In the genomic region with DNA sequence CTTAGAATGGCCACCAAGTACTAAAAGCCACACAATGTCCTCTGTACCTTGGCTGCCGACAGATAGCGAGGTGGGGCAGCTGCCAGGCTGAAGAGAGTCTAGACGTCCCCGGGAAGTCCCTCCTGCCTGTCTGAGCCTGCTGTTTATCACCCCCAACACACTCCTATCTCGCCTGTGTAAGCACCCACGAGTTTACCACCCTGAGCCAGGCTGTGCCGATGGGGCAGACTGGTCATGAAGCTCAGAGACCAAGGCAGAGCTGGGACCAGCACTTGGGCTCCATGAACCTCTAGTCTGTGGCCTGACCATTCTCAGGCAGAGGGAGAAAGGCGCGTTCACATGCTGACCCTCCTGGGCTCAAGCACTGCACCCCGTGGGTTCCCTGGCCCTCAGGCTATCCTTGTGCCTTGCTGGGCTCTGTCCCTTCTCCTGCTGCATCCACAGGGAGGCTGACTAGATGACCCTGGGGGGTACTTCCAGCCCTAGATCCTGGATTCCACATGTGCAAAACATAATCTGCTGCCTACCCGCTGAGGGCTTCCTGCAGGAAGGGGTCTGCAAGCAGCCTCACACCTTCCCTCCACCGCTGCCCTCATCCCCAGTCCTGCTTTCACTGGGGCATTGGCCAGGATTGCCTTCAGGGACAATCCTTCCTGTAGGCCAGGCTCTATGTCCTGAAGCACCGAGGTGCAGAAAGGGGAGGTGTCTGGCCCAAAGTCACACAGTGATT, we compare ENCODE assay signal across 13 cellular contexts. TPM values are rescaled to one million over a fixed set of nuclear protein-coding genes. Genes with fewer than 3 reads are reported as not detected.
A peak's percentile ranks its signal among the peaks of the same experiment; 100 is the strongest.
DNase-seq lines count a peak whose midpoint lies in the region; ATAC-seq and TF ChIP-seq lines count a peak whose summit lies in the region.
"Had no signal": no experiment of that assay in that cellular context is flagged by ENCODE, and none has a peak within 500 bp of the region (broad histone marks: within the 10 kb centered on the region; RNA-seq: fewer than 3 reads in every experiment).

No MANE protein-coding gene starts in this region.

- no peak overlapping the region for H3K27ac Mint-ChIP-seq in central memory CD8-positive, alpha-beta T cell (ENCODE audit: low read depth)
- H3K27ac Mint-ChIP-seq: activated naive CD8-positive, alpha-beta T cell treated with anti-CD3 and anti-CD28 coated beads, Interleukin-2, amount 10 ng/mL, durations not matched to agents 7 days and 5 days had no signal

- no peaks in the 10 kb centered on the region for H3F3A ChIP-seq in MM.1S (ENCODE audit: insufficient read depth, low read length)

- peak overlapping the region; percentile 84 for H3K4me2 ChIP-seq in MM.1S (ENCODE audit: low read depth, low read length)

- peak overlapping the region; percentile 54 for H3K4me3 ChIP-seq in MM.1S (ENCODE audit: low read length)
- no peak overlapping the region for H3K4me3 ChIP-seq in right atrium auricular region
- H3K4me3 ChIP-seq: coronary artery, GM23248, skin epidermis had no signal

- H3K9me2 ChIP-seq in MM.1S (replicated peaks; ENCODE audit: insufficient read depth, low read length) = no peaks in the 10 kb centered on the region

- H3K4me3 Mint-ChIP-seq in central memory CD8-positive, alpha-beta T cell = no peak overlapping the region
- H3K4me3 Mint-ChIP-seq: activated naive CD8-positive, alpha-beta T cell treated with anti-CD3 and anti-CD28 coated beads, Interleukin-2, amount 10 ng/mL, durations not matched to agents 7 days and 5 days had no signal

- H3K36me3 ChIP-seq in MM.1S (replicated peaks; ENCODE audit: insufficient read depth, low read length) (no peaks in the 10 kb centered on the region), right atrium auricular region (peaks cover 20% of the 10 kb centered on the region)

- ATAC-seq in central memory CD8-positive, alpha-beta T cell (replicated peaks; ENCODE audit: extremely low read depth, poor library complexity, severe bottlenecking) = peak; percentile 28
- ATAC-seq in GM18909 (IDR thresholded peaks at IDR 0.05; ENCODE audit: poor library complexity, unreplicated experiment) = no peak

- H3K27ac ChIP-seq in MM.1S (ENCODE audit: low read length) = peak overlapping the region; percentile 34; the same call in 1 of the 2 replicates
- H3K27ac ChIP-seq in right atrium auricular region = peak overlapping the region; percentile 58 to 72
- H3K27ac ChIP-seq: coronary artery, GM23248 had no signal

- no peaks in the 10 kb centered on the region for H3K9me3 Mint-ChIP-seq in central memory CD8-positive, alpha-beta T cell
- H3K9me3 Mint-ChIP-seq: activated naive CD8-positive, alpha-beta T cell treated with anti-CD3 and anti-CD28 coated beads, Interleukin-2, amount 10 ng/mL, durations not matched to agents 7 days and 5 days had no signal

- no peaks in the 10 kb centered on the region for H3K36me3 Mint-ChIP-seq in central memory CD8-positive, alpha-beta T cell (ENCODE audit: insufficient read depth)
- H3K36me3 Mint-ChIP-seq: activated naive CD8-positive, alpha-beta T cell treated with anti-CD3 and anti-CD28 coated beads, Interleukin-2, amount 10 ng/mL, durations not matched to agents 7 days and 5 days had no signal

- H3K27me3 Mint-ChIP-seq in central memory CD8-positive, alpha-beta T cell = peaks cover 20% of the 10 kb centered on the region

- no peaks in the 10 kb centered on the region for H3K79me2 ChIP-seq in MM.1S (ENCODE audit: low read length)

- TF ChIP-seq CTCF in MM.1S (IDR thresholded peaks at IDR 0.05; ENCODE audit: low read length) (no peak), right atrium auricular region (IDR thresholded peaks at IDR 0.05) (no peak)

- peak overlapping the region; percentile 58 for H3K9ac ChIP-seq in MM.1S (ENCODE audit: low read length)
- H3K9ac ChIP-seq: GM23248 had no signal

- intact Hi-C loops in posterior vena cava (cut with DNase I) = loop anchor here (10.0 kb wide), 2 partner anchors 222 to 232 kb away; no protein-coding TSS in a partner anchor

- H3K4me1 Mint-ChIP-seq in central memory CD8-positive, alpha-beta T cell = no peaks in the 10 kb centered on the region

- H4K20me1 ChIP-seq in MM.1S (ENCODE audit: insufficient read depth, low read length) = no peaks in the 10 kb centered on the region

- H3K9me3 ChIP-seq in MM.1S (replicated peaks; ENCODE audit: insufficient read depth, low read length) (no peaks in the 10 kb centered on the region), right atrium auricular region (no peaks in the 10 kb centered on the region)

- H2AFZ ChIP-seq in MM.1S (ENCODE audit: low read length) = peak overlapping the region; percentile 93
- H2AFZ ChIP-seq: GM23248 had no signal

- DNase-seq in MM.1S (peak; percentile 32), right atrium auricular region (ENCODE audit: low spot score) (no peak), posterior vena cava (ENCODE audit: low spot score) (peak; percentile 66), HT-29 (ENCODE audit: low spot score) (no peak), cerebellar cortex (ENCODE audit: low spot score) (no peak), cerebellar nuclear complex (lab: John Stamatoyannopoulos, UW) (no peak)
- DNase-seq in central memory CD8-positive, alpha-beta T cell (ENCODE audit: low spot score in 2 of 2) = no peak
- DNase-seq: activated CD8-positive, alpha-beta memory T cell treated with anti-CD3 and anti-CD28 coated beads, Interleukin-2, amount 50 U/mL, for 48 hours; GM23248 had no signal

- peaks cover 10% of the 10 kb centered on the region for H3K4me1 ChIP-seq in MM.1S (ENCODE audit: low read length)
- peaks cover 0 to 55% of the 10 kb centered on the region in 2 donors for H3K4me1 ChIP-seq in right atrium auricular region

- no peaks in the 10 kb centered on the region for H3K27me3 ChIP-seq in MM.1S (replicated peaks; ENCODE audit: insufficient read depth, low read length)
- H3K27me3 ChIP-seq in right atrium auricular region = no peaks in the 10 kb centered on the region

RNA-seq across cellular contexts. Expression of gene SLC25A51, which starts 18.6 kb away (rescaled TPM):
- total RNA-seq in right atrium auricular region (10 to 100 TPM; 23.5 to 27.1 TPM), posterior vena cava (10 to 100 TPM; 28.1 to 28.6 TPM)
- total RNA-seq in HT-29 (2014; rRNA removed; shearing (Covaris generic)) = 8.5 and 9.9 TPM in 2 replicates

Comparison
In these comparisons a context has a peak if more than half of its experiments do, and no peak if none do; other contexts are left out.
1. DNase-seq: peak in MM.1S (single experiment) and posterior vena cava (single experiment); none in central memory CD8-positive, alpha-beta T cell (0 of 2), right atrium auricular region (single experiment), HT-29 (single experiment), cerebellar cortex (single experiment) and cerebellar nuclear complex (0 of 2).